In the genomic region with DNA sequence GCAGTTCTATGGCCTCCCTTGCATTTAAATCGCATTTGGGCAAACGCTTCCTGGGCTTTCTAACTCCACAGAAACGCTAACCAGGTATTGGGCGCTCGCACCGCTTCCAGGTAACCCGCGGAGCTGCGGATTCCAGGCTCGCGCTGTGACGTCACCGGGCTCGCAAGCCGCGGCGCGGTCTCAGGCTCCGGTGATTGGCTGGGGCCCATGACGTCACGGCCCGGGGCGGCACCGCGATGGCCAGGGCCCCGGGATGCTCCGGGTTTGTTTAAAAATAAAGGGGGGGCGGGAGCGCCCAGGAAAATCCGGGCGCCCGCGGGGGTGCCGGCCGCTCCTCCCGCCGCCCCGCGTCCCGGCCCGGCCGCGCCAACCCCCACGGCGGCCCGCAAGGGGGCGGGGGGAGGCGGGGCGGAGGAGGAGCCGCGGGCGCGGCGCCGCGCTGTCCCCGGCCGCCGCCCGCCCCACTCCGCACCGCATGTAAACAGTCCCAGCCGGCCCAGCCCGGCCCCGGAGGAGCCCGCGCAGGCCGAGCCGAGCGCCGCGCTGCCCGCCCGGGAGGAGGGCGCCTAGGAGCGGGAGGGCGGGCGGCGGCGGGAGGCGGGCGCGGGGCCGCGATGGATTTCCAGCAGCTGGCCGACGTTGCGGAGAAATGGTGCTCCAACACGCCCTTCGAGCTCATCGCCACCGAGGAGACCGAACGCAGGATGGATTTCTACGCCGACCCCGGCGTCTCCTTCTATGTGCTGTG, we compare ENCODE assay signal across 8 cellular contexts. TPM values are rescaled to one million over a fixed set of nuclear protein-coding genes. Genes with fewer than 3 reads are reported as not detected.
A peak's percentile ranks its signal among the peaks of the same experiment; 100 is the strongest.
DNase-seq lines count a peak whose midpoint lies in the region; ATAC-seq and TF ChIP-seq lines count a peak whose summit lies in the region.

Gene MTURN (plus strand): TSS at position 464 of the 748 bp plus-strand sequence. CDS start 151 bp downstream, at position 615.

- H3K9me3 ChIP-seq in CD4-positive, alpha-beta T cell (ENCODE audit: control insufficient read depth, low read length), result no peaks in the 10 kb centered on the region
- H3K9me3 ChIP-seq in endocrine pancreas (ENCODE audit: control insufficient read depth, low read length), result no peaks in the 10 kb centered on the region
- H3K9me3 ChIP-seq in mesenchymal stem cell (ENCODE audit: control insufficient read depth, low read length), result no peaks in the 10 kb centered on the region

- no peak within 1 kb of the TSS for H2BK15ac ChIP-seq in mesenchymal stem cell (ENCODE audit: low read depth, poor library complexity, severe bottlenecking)

- peak within 1 kb of the TSS; percentile 94 for H3K4me3 Mint-ChIP-seq in CD4-positive, alpha-beta T cell

- intact Hi-C loops in CD4-positive, alpha-beta T cell (cut with DNase I, micrococcal nuclease), result loop anchor here (2.0 to 10.0 kb wide), 5 partner anchors 104 to 368 kb away; partner anchors contain the start of genes FKBP14 (in 1 of the 2), GGCT (in 1 of the 2), PLEKHA8 (in 1 of the 2) and ZNRF2 (in 1 of the 2)

- H2BK12ac ChIP-seq in mesenchymal stem cell (ENCODE audit: low read length in 2 of 2), result peak within 1 kb of the TSS in 1 of 2 experiments; percentile 47

- peak within 1 kb of the TSS; percentile 89 for H3K27ac Mint-ChIP-seq in CD4-positive, alpha-beta T cell

- H3K4me1 ChIP-seq in endocrine pancreas (ENCODE audit: control insufficient read depth, insufficient read depth, low read length) (no peaks in the 10 kb centered on the region), mesenchymal stem cell (ENCODE audit: control insufficient read depth, insufficient read depth, low read depth, low read length) (peaks cover 6% of the 10 kb centered on the region)

- peaks cover 5% of the 10 kb centered on the region for H3K79me1 ChIP-seq in mesenchymal stem cell (replicated peaks; ENCODE audit: low read length, poor library complexity, severe bottlenecking)

- peak within 1 kb of the TSS; percentile 32 for H2AFZ ChIP-seq in mesenchymal stem cell (ENCODE audit: low read depth, low read length)

- no peak within 1 kb of the TSS for H2AK5ac ChIP-seq in mesenchymal stem cell (ENCODE audit: low read length, severe bottlenecking)

- H3K9ac ChIP-seq in endocrine pancreas (ENCODE audit: control insufficient read depth, insufficient read depth, low read length) (peak within 1 kb of the TSS; percentile 73), mesenchymal stem cell (ENCODE audit: low read length) (peak within 1 kb of the TSS; percentile 91)

- H3K27me3 ChIP-seq in CD4-positive, alpha-beta T cell (ENCODE audit: control insufficient read depth, insufficient read depth, low read length), result no peaks in the 10 kb centered on the region
- H3K27me3 ChIP-seq in endocrine pancreas (ENCODE audit: control insufficient read depth, insufficient read depth, low read length) (no peaks in the 10 kb centered on the region), mesenchymal stem cell (ENCODE audit: control insufficient read depth in 1 of 2, insufficient read depth in 1 of 2, low read length in 2 of 2) (peaks cover 0 to 3% of the 10 kb centered on the region in 2 experiments)

- no peaks in the 10 kb centered on the region for H3K9me3 Mint-ChIP-seq in CD4-positive, alpha-beta T cell

- WGBS in mesenchymal stem cell, result under 1% methylated on average over 70 of the region's 98 CpGs

- H3K36me3 ChIP-seq in endocrine pancreas (ENCODE audit: control insufficient read depth, insufficient read depth, low read length) (no peaks in the 10 kb centered on the region), mesenchymal stem cell (ENCODE audit: control insufficient read depth in 1 of 2, insufficient read depth in 2 of 2, low read depth in 1 of 2, low read length in 2 of 2) (peaks cover 0 to 3% of the 10 kb centered on the region in 2 experiments)

- H3K4me3 ChIP-seq in endocrine pancreas (ENCODE audit: control insufficient read depth, insufficient read depth, low read length) (peak within 1 kb of the TSS; percentile 82), mesenchymal stem cell (ENCODE audit: insufficient read depth in 1 of 2, low read depth in 1 of 2, low read length in 2 of 2) (peak within 1 kb of the TSS; percentile 65 to 92)

- peak; percentile 64 to 86 (median 79) for DNase-seq in CD4-positive, alpha-beta T cell
- DNase-seq in HPDE6-E6E7 (ENCODE audit: extremely low spot score), result peak; percentile 96
- DNase-seq in NK-92 treated with Interleukin-12 subunit alpha and Interleukin-12 subunit beta, amount 100 ng/mL, for 24 hours (lab: John Stamatoyannopoulos, UW), result peak; percentile 72
- peak; percentile 60 for DNase-seq in activated CD8-positive, alpha-beta memory T cell treated with anti-CD3 and anti-CD28 coated beads, Interleukin-2, amount 50 U/mL, for 1 hour (ENCODE audit: extremely low read depth)
- peak; percentile 86 for DNase-seq in mesenchymal stem cell
- DNase-seq in stimulated activated CD4-positive, alpha-beta T cell treated with anti-CD3 and anti-CD28 coated beads, TNF-alpha, amount 100 ng/mL, for 48 hours (ENCODE audit: low read depth in 3 of 3), result peak; percentile 69 to 80 (median 69)

- H4K8ac ChIP-seq in mesenchymal stem cell (ENCODE audit: low read length), result peak within 1 kb of the TSS; percentile 4

- H2BK120ac ChIP-seq in mesenchymal stem cell (ENCODE audit: low read depth, low read length), result no peak within 1 kb of the TSS

- no peak within 1 kb of the TSS for H2BK5ac ChIP-seq in mesenchymal stem cell (ENCODE audit: low read depth, low read length, poor library complexity, severe bottlenecking)

- H3K23ac ChIP-seq in mesenchymal stem cell (ENCODE audit: low read length in 2 of 2), result no peak within 1 kb of the TSS

- ATAC-seq in CD4-positive, alpha-beta T cell (ENCODE audit: poor library complexity), result peak; percentile 76
- peak; percentile 60 for ATAC-seq in GM19468 (IDR thresholded peaks at IDR 0.05; ENCODE audit: extremely low read depth, unreplicated experiment)

- TF ChIP-seq CTCF in CD4-positive, alpha-beta T cell (IDR thresholded peaks at IDR 0.05), result no peak

- H3K36me3 Mint-ChIP-seq in CD4-positive, alpha-beta T cell (ENCODE audit: low read depth), result peaks cover 17% of the 10 kb centered on the region

- POLR2A ChIA-PET in CD4-positive, alpha-beta T cell (lab: Charles Lee), result interaction anchor here (0.7 to 2.7 kb wide), 15 partner anchors 11 to 459 kb away, joined by 3 to 14 read pairs (median 5); partner anchors contain the start of genes FKBP14, NOD1 and ZNRF2

- CTCF ChIA-PET in CD4-positive, alpha-beta T cell (lab: Charles Lee), result interaction anchor here (1.1 kb wide), 1 partner anchor 12 kb away, joined by 4 read pairs; no protein-coding TSS in a partner anchor

- H3K4me2 ChIP-seq in mesenchymal stem cell (ENCODE audit: low read length, poor library complexity, severe bottlenecking), result peak within 1 kb of the TSS; percentile 98

- peak within 1 kb of the TSS; percentile 52 to 67 for H3K18ac ChIP-seq in mesenchymal stem cell (ENCODE audit: low read depth in 1 of 2, low read length in 2 of 2)

- H3K14ac ChIP-seq in mesenchymal stem cell (ENCODE audit: low read length in 2 of 2), result peak within 1 kb of the TSS in 1 of 2 experiments; percentile 49

- no peak within 1 kb of the TSS for H3K4ac ChIP-seq in mesenchymal stem cell (ENCODE audit: low read depth in 1 of 2, low read length in 2 of 2)

- peak within 1 kb of the TSS; percentile 40 for H4K91ac ChIP-seq in mesenchymal stem cell (ENCODE audit: low read length)

- H3K27me3 Mint-ChIP-seq in CD4-positive, alpha-beta T cell, result peaks cover 6% of the 10 kb centered on the region

- H3K27ac ChIP-seq in CD4-positive, alpha-beta T cell (ENCODE audit: low read depth, low read length), result no peak within 1 kb of the TSS
- no peak within 1 kb of the TSS for H3K27ac ChIP-seq in mesenchymal stem cell (ENCODE audit: low read length, poor library complexity, severe bottlenecking)

- H3K4me1 Mint-ChIP-seq in CD4-positive, alpha-beta T cell (ENCODE audit: low read depth), result peaks cover 20% of the 10 kb centered on the region

RNA-seq across cellular contexts. Expression of gene MTURN, which starts in this region (rescaled TPM):
- total RNA-seq in CD4-positive, alpha-beta T cell, result 10 to 100 TPM; 38.4 to 38.9 TPM
- polyA plus RNA-seq in mesenchymal stem cell (2013, experiment 1 of 2), result 2.0 TPM
- polyA plus RNA-seq in mesenchymal stem cell (2013, experiment 2 of 2), result 2.1 TPM
